In the genomic region with DNA sequence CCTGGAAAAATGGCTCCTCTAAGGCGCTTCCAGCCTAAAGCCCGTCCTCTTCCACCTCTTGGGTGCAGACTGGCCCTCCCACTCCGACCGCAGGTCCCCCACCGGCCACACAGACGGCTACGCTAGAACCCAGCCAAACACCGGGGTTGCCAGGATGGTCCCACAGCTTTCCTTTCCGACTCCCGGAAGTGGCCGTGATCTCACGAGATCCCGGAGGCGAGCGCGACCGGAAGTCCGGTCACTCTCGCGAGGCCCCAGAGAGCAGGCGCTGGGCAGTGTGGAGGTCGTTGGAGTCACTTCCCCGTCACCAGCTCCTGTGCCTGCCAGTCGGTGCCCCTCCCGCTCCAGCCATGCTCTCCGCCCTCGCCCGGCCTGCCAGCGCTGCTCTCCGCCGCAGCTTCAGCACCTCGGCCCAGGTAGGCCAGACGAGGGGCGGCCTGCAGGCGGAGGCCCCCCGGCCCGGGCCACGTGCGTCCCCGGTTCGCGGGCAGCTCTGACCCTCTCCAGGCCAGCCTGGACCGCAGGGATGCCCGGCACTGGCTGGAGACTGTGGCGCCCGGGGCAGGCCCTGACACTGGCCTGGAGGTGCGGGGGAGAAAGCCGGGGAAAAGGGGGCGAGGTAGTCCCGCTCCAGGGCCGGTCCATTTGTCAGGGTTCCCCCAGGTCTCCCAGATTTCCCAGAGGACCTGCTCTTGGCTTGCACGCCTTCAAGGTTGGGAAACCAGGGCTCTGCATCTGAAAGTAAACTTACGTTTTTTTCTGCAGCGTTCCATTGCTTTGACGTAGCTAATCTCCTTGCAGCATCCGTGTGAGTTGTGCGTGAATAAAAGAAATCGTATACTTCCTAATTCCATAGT, we compare ENCODE assay signal across 1 cellular context.
A peak's percentile ranks its signal among the peaks of the same experiment; 100 is the strongest.
TF ChIP-seq lines count a peak whose summit lies in the region.

A gene with protein sequence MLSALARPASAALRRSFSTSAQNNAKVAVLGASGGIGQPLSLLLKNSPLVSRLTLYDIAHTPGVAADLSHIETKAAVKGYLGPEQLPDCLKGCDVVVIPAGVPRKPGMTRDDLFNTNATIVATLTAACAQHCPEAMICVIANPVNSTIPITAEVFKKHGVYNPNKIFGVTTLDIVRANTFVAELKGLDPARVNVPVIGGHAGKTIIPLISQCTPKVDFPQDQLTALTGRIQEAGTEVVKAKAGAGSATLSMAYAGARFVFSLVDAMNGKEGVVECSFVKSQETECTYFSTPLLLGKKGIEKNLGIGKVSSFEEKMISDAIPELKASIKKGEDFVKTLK (plus strand): TSS at position 296 of the 857 bp plus-strand sequence. CDS start 55 bp downstream, at position 351.
A gene with protein sequence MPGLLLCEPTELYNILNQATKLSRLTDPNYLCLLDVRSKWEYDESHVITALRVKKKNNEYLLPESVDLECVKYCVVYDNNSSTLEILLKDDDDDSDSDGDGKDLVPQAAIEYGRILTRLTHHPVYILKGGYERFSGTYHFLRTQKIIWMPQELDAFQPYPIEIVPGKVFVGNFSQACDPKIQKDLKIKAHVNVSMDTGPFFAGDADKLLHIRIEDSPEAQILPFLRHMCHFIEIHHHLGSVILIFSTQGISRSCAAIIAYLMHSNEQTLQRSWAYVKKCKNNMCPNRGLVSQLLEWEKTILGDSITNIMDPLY (minus strand): TSS at position 190 of the 857 bp plus-strand sequence. CDS start 17,477 bp downstream, outside the sequence.

TF ChIP-seq in HepG2, 621 proteins besides CTCF, POLR2A, EP300 and RAD21 (continued from another document and continues in another):
- TF ChIP-seq, protein P1, sequence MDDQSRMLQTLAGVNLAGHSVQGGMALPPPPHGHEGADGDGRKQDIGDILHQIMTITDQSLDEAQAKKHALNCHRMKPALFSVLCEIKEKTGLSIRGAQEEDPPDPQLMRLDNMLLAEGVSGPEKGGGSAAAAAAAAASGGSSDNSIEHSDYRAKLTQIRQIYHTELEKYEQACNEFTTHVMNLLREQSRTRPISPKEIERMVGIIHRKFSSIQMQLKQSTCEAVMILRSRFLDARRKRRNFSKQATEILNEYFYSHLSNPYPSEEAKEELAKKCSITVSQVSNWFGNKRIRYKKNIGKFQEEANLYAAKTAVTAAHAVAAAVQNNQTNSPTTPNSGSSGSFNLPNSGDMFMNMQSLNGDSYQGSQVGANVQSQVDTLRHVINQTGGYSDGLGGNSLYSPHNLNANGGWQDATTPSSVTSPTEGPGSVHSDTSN (CRISPR knock-in tag; IDR thresholded peaks at IDR 0.05; ENCODE audit: borderline replicate concordance): no peak
- no peak for TF ChIP-seq ZNF749 (CRISPR knock-in tag; IDR thresholded peaks at IDR 0.05; ENCODE audit: borderline replicate concordance)
- no peak for TF ChIP-seq MBNL3 (CRISPR knock-in tag; conservative IDR thresholded peaks at IDR 0.05)
- TF ChIP-seq, protein P2, sequence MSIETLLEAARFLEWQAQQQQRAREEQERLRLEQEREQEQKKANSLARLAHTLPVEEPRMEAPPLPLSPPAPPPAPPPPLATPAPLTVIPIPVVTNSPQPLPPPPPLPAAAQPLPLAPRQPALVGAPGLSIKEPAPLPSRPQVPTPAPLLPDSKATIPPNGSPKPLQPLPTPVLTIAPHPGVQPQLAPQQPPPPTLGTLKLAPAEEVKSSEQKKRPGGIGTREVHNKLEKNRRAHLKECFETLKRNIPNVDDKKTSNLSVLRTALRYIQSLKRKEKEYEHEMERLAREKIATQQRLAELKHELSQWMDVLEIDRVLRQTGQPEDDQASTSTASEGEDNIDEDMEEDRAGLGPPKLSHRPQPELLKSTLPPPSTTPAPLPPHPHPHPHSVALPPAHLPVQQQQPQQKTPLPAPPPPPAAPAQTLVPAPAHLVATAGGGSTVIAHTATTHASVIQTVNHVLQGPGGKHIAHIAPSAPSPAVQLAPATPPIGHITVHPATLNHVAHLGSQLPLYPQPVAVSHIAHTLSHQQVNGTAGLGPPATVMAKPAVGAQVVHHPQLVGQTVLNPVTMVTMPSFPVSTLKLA (IDR thresholded peaks at IDR 0.05): peak; percentile 42; the same call in 1 of the 2 replicates
- no peak for TF ChIP-seq ZNF260 (CRISPR knock-in tag; IDR thresholded peaks at IDR 0.05; ENCODE audit: borderline replicate concordance, low read depth)
- TF ChIP-seq TARDBP (CRISPR knock-in tag; IDR thresholded peaks at IDR 0.05): peak; percentile 78
- TF ChIP-seq ATF1 (CRISPR knock-in tag; IDR thresholded peaks at IDR 0.05): no peak; the same call in 1 of the 2 replicates
- no peak for TF ChIP-seq ZBTB3 (CRISPR knock-in tag; IDR thresholded peaks at IDR 0.05; ENCODE audit: borderline replicate concordance, low read depth)
- peak; percentile 68 for TF ChIP-seq HCFC1 (IDR thresholded peaks at IDR 0.05; ENCODE audit: low read depth, low read length)
- 0 out of 2 replicates have a peak, but pooled peaks have one; percentile 78 for TF ChIP-seq MAF1 (CRISPR knock-in tag; IDR thresholded peaks at IDR 0.05; ENCODE audit: borderline replicate concordance)
- TF ChIP-seq, protein P3, sequence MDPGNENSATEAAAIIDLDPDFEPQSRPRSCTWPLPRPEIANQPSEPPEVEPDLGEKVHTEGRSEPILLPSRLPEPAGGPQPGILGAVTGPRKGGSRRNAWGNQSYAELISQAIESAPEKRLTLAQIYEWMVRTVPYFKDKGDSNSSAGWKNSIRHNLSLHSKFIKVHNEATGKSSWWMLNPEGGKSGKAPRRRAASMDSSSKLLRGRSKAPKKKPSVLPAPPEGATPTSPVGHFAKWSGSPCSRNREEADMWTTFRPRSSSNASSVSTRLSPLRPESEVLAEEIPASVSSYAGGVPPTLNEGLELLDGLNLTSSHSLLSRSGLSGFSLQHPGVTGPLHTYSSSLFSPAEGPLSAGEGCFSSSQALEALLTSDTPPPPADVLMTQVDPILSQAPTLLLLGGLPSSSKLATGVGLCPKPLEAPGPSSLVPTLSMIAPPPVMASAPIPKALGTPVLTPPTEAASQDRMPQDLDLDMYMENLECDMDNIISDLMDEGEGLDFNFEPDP (CRISPR knock-in tag; conservative IDR thresholded peaks at IDR 0.05): no peak
- TF ChIP-seq EED (CRISPR knock-in tag; IDR thresholded peaks at IDR 0.05): peak; percentile 87
- TF ChIP-seq ZFYVE20 (CRISPR knock-in tag; IDR thresholded peaks at IDR 0.05; ENCODE audit: borderline replicate concordance, low read depth): no peak
- TF ChIP-seq PTBP1 (IDR thresholded peaks at IDR 0.05; ENCODE audit: low read depth, low read length, poor library complexity, severe bottlenecking): no peak
- TF ChIP-seq CHCHD3 (CRISPR knock-in tag; IDR thresholded peaks at IDR 0.05): no peak
- TF ChIP-seq NR3C1 (CRISPR knock-in tag; IDR thresholded peaks at IDR 0.05): no peak
- TF ChIP-seq FOXO1 (CRISPR knock-in tag; IDR thresholded peaks at IDR 0.05): peak; percentile 46; the same call in 1 of the 2 replicates
- TF ChIP-seq, protein P4, sequence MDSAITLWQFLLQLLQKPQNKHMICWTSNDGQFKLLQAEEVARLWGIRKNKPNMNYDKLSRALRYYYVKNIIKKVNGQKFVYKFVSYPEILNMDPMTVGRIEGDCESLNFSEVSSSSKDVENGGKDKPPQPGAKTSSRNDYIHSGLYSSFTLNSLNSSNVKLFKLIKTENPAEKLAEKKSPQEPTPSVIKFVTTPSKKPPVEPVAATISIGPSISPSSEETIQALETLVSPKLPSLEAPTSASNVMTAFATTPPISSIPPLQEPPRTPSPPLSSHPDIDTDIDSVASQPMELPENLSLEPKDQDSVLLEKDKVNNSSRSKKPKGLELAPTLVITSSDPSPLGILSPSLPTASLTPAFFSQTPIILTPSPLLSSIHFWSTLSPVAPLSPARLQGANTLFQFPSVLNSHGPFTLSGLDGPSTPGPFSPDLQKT (CRISPR knock-in tag; IDR thresholded peaks at IDR 0.05; ENCODE audit: borderline replicate concordance): peak; percentile 80; the same call in 1 of the 2 replicates
- TF ChIP-seq HNF4G (IDR thresholded peaks at IDR 0.05; ENCODE audit: borderline replicate concordance, low read depth, low read length): peak; percentile 40; the same call in 1 of the 2 replicates
- TF ChIP-seq HNF4G (CRISPR knock-in tag; IDR thresholded peaks at IDR 0.05; ENCODE audit: borderline replicate concordance, low read depth): 0 out of 2 replicates have a peak, but pooled peaks have one; percentile 52
- TF ChIP-seq ATF7 (IDR thresholded peaks at IDR 0.05): no peak
- TF ChIP-seq ATF7 (CRISPR knock-in tag; IDR thresholded peaks at IDR 0.05): no peak
- no peak for TF ChIP-seq ZNF562 (CRISPR knock-in tag; IDR thresholded peaks at IDR 0.05; ENCODE audit: borderline replicate concordance)
- TF ChIP-seq, protein P5, sequence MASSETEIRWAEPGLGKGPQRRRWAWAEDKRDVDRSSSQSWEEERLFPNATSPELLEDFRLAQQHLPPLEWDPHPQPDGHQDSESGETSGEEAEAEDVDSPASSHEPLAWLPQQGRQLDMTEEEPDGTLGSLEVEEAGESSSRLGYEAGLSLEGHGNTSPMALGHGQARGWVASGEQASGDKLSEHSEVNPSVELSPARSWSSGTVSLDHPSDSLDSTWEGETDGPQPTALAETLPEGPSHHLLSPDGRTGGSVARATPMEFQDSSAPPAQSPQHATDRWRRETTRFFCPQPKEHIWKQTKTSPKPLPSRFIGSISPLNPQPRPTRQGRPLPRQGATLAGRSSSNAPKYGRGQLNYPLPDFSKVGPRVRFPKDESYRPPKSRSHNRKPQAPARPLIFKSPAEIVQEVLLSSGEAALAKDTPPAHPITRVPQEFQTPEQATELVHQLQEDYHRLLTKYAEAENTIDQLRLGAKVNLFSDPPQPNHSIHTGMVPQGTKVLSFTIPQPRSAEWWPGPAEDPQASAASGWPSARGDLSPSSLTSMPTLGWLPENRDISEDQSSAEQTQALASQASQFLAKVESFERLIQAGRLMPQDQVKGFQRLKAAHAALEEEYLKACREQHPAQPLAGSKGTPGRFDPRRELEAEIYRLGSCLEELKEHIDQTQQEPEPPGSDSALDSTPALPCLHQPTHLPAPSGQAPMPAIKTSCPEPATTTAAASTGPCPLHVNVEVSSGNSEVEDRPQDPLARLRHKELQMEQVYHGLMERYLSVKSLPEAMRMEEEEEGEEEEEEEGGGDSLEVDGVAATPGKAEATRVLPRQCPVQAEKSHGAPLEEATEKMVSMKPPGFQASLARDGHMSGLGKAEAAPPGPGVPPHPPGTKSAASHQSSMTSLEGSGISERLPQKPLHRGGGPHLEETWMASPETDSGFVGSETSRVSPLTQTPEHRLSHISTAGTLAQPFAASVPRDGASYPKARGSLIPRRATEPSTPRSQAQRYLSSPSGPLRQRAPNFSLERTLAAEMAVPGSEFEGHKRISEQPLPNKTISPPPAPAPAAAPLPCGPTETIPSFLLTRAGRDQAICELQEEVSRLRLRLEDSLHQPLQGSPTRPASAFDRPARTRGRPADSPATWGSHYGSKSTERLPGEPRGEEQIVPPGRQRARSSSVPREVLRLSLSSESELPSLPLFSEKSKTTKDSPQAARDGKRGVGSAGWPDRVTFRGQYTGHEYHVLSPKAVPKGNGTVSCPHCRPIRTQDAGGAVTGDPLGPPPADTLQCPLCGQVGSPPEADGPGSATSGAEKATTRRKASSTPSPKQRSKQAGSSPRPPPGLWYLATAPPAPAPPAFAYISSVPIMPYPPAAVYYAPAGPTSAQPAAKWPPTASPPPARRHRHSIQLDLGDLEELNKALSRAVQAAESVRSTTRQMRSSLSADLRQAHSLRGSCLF (CRISPR knock-in tag; IDR thresholded peaks at IDR 0.05; ENCODE audit: borderline replicate concordance): no peak; the same call in 1 of the 2 replicates
- TF ChIP-seq ZNF776 (CRISPR knock-in tag; IDR thresholded peaks at IDR 0.05): peak; percentile 90
- TF ChIP-seq BRCA1 (CRISPR knock-in tag; IDR thresholded peaks at IDR 0.05): 0 out of 2 replicates have a peak, but pooled peaks have one; percentile 78
- peak; percentile 68 to 81; a peak in 3 of 4 replicates for TF ChIP-seq KLF16 (CRISPR knock-in tag; IDR thresholded peaks at IDR 0.05)
- TF ChIP-seq ZNF543 (CRISPR knock-in tag; IDR thresholded peaks at IDR 0.05): peak; percentile 71
- no peak; the same call in 1 of the 2 replicates for TF ChIP-seq ZNF136 (CRISPR knock-in tag; IDR thresholded peaks at IDR 0.05; ENCODE audit: low read depth)
- TF ChIP-seq ZNF792 (CRISPR knock-in tag; IDR thresholded peaks at IDR 0.05): peak; percentile 88
- TF ChIP-seq, protein P6, sequence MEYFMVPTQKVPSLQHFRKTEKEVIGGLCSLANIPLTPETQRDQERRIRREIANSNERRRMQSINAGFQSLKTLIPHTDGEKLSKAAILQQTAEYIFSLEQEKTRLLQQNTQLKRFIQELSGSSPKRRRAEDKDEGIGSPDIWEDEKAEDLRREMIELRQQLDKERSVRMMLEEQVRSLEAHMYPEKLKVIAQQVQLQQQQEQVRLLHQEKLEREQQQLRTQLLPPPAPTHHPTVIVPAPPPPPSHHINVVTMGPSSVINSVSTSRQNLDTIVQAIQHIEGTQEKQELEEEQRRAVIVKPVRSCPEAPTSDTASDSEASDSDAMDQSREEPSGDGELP (IDR thresholded peaks at IDR 0.05; ENCODE audit: borderline replicate concordance, low read depth): peak; percentile 69; the same call in 1 of the 2 replicates
- TF ChIP-seq ZNF121 (CRISPR knock-in tag; IDR thresholded peaks at IDR 0.05): peak; percentile 40; the same call in 1 of the 2 replicates
- no peak for TF ChIP-seq ZNF644 (CRISPR knock-in tag; IDR thresholded peaks at IDR 0.05; ENCODE audit: low read depth)
- TF ChIP-seq, protein P7, sequence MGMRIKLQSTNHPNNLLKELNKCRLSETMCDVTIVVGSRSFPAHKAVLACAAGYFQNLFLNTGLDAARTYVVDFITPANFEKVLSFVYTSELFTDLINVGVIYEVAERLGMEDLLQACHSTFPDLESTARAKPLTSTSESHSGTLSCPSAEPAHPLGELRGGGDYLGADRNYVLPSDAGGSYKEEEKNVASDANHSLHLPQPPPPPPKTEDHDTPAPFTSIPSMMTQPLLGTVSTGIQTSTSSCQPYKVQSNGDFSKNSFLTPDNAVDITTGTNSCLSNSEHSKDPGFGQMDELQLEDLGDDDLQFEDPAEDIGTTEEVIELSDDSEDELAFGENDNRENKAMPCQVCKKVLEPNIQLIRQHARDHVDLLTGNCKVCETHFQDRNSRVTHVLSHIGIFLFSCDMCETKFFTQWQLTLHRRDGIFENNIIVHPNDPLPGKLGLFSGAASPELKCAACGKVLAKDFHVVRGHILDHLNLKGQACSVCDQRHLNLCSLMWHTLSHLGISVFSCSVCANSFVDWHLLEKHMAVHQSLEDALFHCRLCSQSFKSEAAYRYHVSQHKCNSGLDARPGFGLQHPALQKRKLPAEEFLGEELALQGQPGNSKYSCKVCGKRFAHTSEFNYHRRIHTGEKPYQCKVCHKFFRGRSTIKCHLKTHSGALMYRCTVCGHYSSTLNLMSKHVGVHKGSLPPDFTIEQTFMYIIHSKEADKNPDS (CRISPR knock-in tag; IDR thresholded peaks at IDR 0.05): no peak
- no peak; the same call in 1 of the 2 replicates for TF ChIP-seq SMYD3 (CRISPR knock-in tag; IDR thresholded peaks at IDR 0.05)
- TF ChIP-seq ZNF205 (CRISPR knock-in tag; IDR thresholded peaks at IDR 0.05): peak; percentile 82; the same call in 1 of the 2 replicates
- no peak for TF ChIP-seq KAT2B (IDR thresholded peaks at IDR 0.05; ENCODE audit: borderline replicate concordance, low read depth, low read length)
- TF ChIP-seq ZBTB38 (CRISPR knock-in tag; IDR thresholded peaks at IDR 0.05): peak; percentile 76
- TF ChIP-seq, protein P8, sequence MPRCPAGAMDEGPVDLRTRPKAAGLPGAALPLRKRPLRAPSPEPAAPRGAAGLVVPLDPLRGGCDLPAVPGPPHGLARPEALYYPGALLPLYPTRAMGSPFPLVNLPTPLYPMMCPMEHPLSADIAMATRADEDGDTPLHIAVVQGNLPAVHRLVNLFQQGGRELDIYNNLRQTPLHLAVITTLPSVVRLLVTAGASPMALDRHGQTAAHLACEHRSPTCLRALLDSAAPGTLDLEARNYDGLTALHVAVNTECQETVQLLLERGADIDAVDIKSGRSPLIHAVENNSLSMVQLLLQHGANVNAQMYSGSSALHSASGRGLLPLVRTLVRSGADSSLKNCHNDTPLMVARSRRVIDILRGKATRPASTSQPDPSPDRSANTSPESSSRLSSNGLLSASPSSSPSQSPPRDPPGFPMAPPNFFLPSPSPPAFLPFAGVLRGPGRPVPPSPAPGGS (CRISPR knock-in tag; IDR thresholded peaks at IDR 0.05): peak; percentile 91
- peak; percentile 59 for TF ChIP-seq PITX1 (CRISPR knock-in tag; IDR thresholded peaks at IDR 0.05)
- TF ChIP-seq NR1H2 (CRISPR knock-in tag; IDR thresholded peaks at IDR 0.05; ENCODE audit: borderline replicate concordance, low read depth): peak; percentile 85; the same call in 1 of the 2 replicates
